ENCODE assay signal across 8 cellular contexts in genomic region chr1:147171399-147172167, GRCh38. TPM values are rescaled to one million over a fixed set of nuclear protein-coding genes. Genes with fewer than 3 reads are reported as not detected.
A peak's percentile ranks its signal among the peaks of the same experiment; 100 is the strongest.
DNase-seq lines count a peak whose midpoint lies in the region; TF ChIP-seq lines count a peak whose summit lies in the region.

No MANE protein-coding gene starts in this region.

- H3K4me3 ChIP-seq in H7 (ENCODE audit: insufficient read depth, low read depth, low read length): peak overlapping the region; percentile 100
- H3K4me3 ChIP-seq in SU-DHL-6 (ENCODE audit: insufficient read depth, low read length, poor library complexity, severe bottlenecking): peak overlapping the region; percentile 94
- H3K4me3 ChIP-seq in esophagus (ENCODE audit: low read depth in 1 of 2, low read length in 2 of 2): peak overlapping the region; percentile 91
- peak overlapping the region; percentile 82 for H3K4me3 ChIP-seq in neuron (ENCODE audit: low read length)

- TF ChIP-seq CTCF in SU-DHL-6 (IDR thresholded peaks at IDR 0.05; ENCODE audit: insufficient read depth, low read length, poor library complexity, severe bottlenecking): no peak

- H2AFZ ChIP-seq in SU-DHL-6 (ENCODE audit: low read depth, low read length, severe bottlenecking) (peak overlapping the region; percentile 96), neuron (ENCODE audit: low read depth, low read length) (peak overlapping the region; percentile 97)

- 0 out of 2 replicates have a peak, but pooled peaks cover 5% of the 10 kb centered on the region for H3F3A ChIP-seq in SU-DHL-6 (ENCODE audit: insufficient read depth)

- H3K36me3 ChIP-seq in H7 (replicated peaks; ENCODE audit: control insufficient read depth, insufficient read depth, low read length) (peaks cover 1% of the 10 kb centered on the region; the same call in 1 of the 2 replicates), SU-DHL-6 (ENCODE audit: low read length) (0 out of 2 replicates have a peak, but pooled peaks cover 4% of the 10 kb centered on the region), esophagus (ENCODE audit: control insufficient read depth in 2 of 2, insufficient read depth in 2 of 2, low read length in 1 of 2) (peaks cover 0 to 2% of the 10 kb centered on the region in 2 donors), neuron (ENCODE audit: insufficient read depth, low read length) (peaks cover 10% of the 10 kb centered on the region)

- peaks cover 29% of the 10 kb centered on the region for H3K79me2 ChIP-seq in SU-DHL-6 (ENCODE audit: insufficient read depth, low read length)

- H3K9me3 ChIP-seq in SU-DHL-6 (ENCODE audit: insufficient read depth, low read length): no peaks in the 10 kb centered on the region
- H3K9me3 ChIP-seq in esophagus (ENCODE audit: control insufficient read depth in 2 of 2, insufficient read depth in 1 of 2, low read depth in 1 of 2, low read length in 1 of 2): no peaks in the 10 kb centered on the region
- H3K9me3 ChIP-seq in neuron (ENCODE audit: low read length): no peaks in the 10 kb centered on the region

- no peaks in the 10 kb centered on the region for H3K9me2 ChIP-seq in SU-DHL-6 (replicated peaks; ENCODE audit: insufficient read depth, low read length)

- WGBS in esophagus, 2 donors: 0 to 1% methylated on average over 31 to 32 of the region's 32 CpGs

- no peaks in the 10 kb centered on the region for H3K27me3 ChIP-seq in H7 (ENCODE audit: control insufficient read depth, insufficient read depth, low read length)
- H3K27me3 ChIP-seq in SU-DHL-6 (ENCODE audit: low read length): no peaks in the 10 kb centered on the region
- no peaks in the 10 kb centered on the region for H3K27me3 ChIP-seq in esophagus (ENCODE audit: control insufficient read depth in 1 of 2, insufficient read depth in 2 of 2, low read length in 2 of 2)
- no peaks in the 10 kb centered on the region for H3K27me3 ChIP-seq in neuron (ENCODE audit: insufficient read depth, low read length)

- H4K20me1 ChIP-seq in SU-DHL-6 (ENCODE audit: low read depth, low read length): no peaks in the 10 kb centered on the region

- H3K27ac ChIP-seq in SU-DHL-6 (ENCODE audit: low read depth, low read length): no peak overlapping the region
- peak overlapping the region; percentile 93 to 98 for H3K27ac ChIP-seq in esophagus (ENCODE audit: low read depth in 2 of 2, low read length in 1 of 2)

- peak overlapping the region; percentile 85 for H3K4me2 ChIP-seq in SU-DHL-6 (ENCODE audit: low read depth, low read length, poor library complexity, severe bottlenecking)

- H3K9ac ChIP-seq in SU-DHL-6 (ENCODE audit: low read length): peak overlapping the region; percentile 82

- DNase-seq in CD1c-positive myeloid dendritic cell (ENCODE audit: extremely low spot score) (peak; percentile 2), H7 (peak; percentile 33), NCI-H2029 (lab: John Stamatoyannopoulos, UW) (no peak), NCI-H1694 (lab: John Stamatoyannopoulos, UW) (no peak), NCI-H524 treated with DMSO at 0.1 percent for 48 hours (lab: John Stamatoyannopoulos, UW) (no peak)

- H3K4me1 ChIP-seq in esophagus (ENCODE audit: control insufficient read depth in 2 of 2, insufficient read depth in 2 of 2, low read length in 1 of 2) (no peaks in the 10 kb centered on the region), neuron (ENCODE audit: insufficient read depth, low read length) (peaks cover 22% of the 10 kb centered on the region)

RNA-seq across cellular contexts. Expression of gene PRKAB2, which starts 0.7 kb away (rescaled TPM):
- total RNA-seq in H7 (2014; rRNA removed; shearing (Covaris generic)): 36.0 and 46.0 TPM in 2 replicates
- 1 to 10 TPM; 4.0 to 4.3 TPM for polyA plus RNA-seq in esophagus

RNA-seq across cellular contexts. Expression of gene FMO5, which starts 53.6 kb away (rescaled TPM):
- total RNA-seq in H7 (2014; rRNA removed; shearing (Covaris generic)): 5.0 and 6.3 TPM in 2 replicates
- polyA plus RNA-seq in esophagus: under 1 TPM; 0.69 to 0.86 TPM

Comparison
In these comparisons a context has a peak if more than half of its experiments do, and no peak if none do; other contexts are left out.
1. DNase-seq: peak in CD1c-positive myeloid dendritic cell (single experiment) and H7 (single experiment); none in NCI-H2029 (single experiment), NCI-H1694 (single experiment) and NCI-H524 treated with DMSO at 0.1 percent for 48 hours (single experiment).
2. Peak in every context shown above with its lines, with median percentiles within 50 percentile points of each other: H3K4me3 ChIP-seq.